Comparison of ENCODE assay signal across 20 cellular contexts in genomic region chr15:62413786-62414185, GRCh38.
"Had no signal": no experiment of that assay in that cellular context is flagged by ENCODE, and none has a peak within 500 bp of the region (broad histone marks: within the 10 kb centered on the region; RNA-seq: fewer than 3 reads in every experiment).

No MANE protein-coding gene starts in this region.

- H3K27ac ChIP-seq: body of pancreas, esophagus squamous epithelium, gastrocnemius medialis, lower lobe of right lung, neutrophil, parathyroid adenoma, upper lobe of left lung had no signal

- H3K27ac Mint-ChIP-seq: activated CD4-positive, alpha-beta T cell treated with anti-CD3 and anti-CD28 coated beads, Interleukin-2, amount 10 ng/mL, durations not matched to agents 24 days and 14 days; activated CD8-positive, alpha-beta T cell treated with anti-CD3 and anti-CD28 coated beads for 36 hours; activated naive CD8-positive, alpha-beta T cell treated with anti-CD3 and anti-CD28 coated beads, Interleukin-2, amount 10 ng/mL, durations not matched to agents 7 days and 5 days; activated T-helper 17 cell treated with anti-CD3 and anti-CD28 coated beads, Interleukin-2, amount 50 U/mL, for 72 hours; effector memory CD8-positive, alpha-beta T cell; natural killer cell; stimulated activated naive B cell treated with anti-CD40 and anti-IgM and Interleukin-4, amounts not matched to agents 10 μg/mL and 1 μg/mL and 100 μg/mL, for 72 hours had no signal

- H3K4me3 ChIP-seq: body of pancreas, esophagus squamous epithelium, gastrocnemius medialis, lower lobe of right lung, thoracic aorta, upper lobe of left lung had no signal

- H3K36me3 ChIP-seq: esophagus squamous epithelium, gastrocnemius medialis, lower lobe of right lung, neutrophil, thoracic aorta, upper lobe of left lung had no signal

- H3K4me1 Mint-ChIP-seq: activated CD4-positive, alpha-beta T cell treated with anti-CD3 and anti-CD28 coated beads, Interleukin-2, amount 10 ng/mL, durations not matched to agents 24 days and 14 days; activated T-helper 17 cell treated with anti-CD3 and anti-CD28 coated beads, Interleukin-2, amount 50 U/mL, for 72 hours; natural killer cell; stimulated activated naive B cell treated with anti-CD40 and anti-IgM and Interleukin-4, amounts not matched to agents 10 μg/mL and 1 μg/mL and 100 μg/mL, for 72 hours had no signal

- H3K9ac ChIP-seq: parathyroid adenoma had no signal

- H3K36me3 Mint-ChIP-seq: activated naive CD8-positive, alpha-beta T cell treated with anti-CD3 and anti-CD28 coated beads, Interleukin-2, amount 10 ng/mL, durations not matched to agents 7 days and 5 days; natural killer cell; stimulated activated naive B cell treated with anti-CD40 and anti-IgM and Interleukin-4, amounts not matched to agents 10 μg/mL and 1 μg/mL and 100 μg/mL, for 72 hours had no signal

- H3K4me1 ChIP-seq: body of pancreas, parathyroid adenoma, upper lobe of left lung had no signal

- H3K79me2 ChIP-seq: parathyroid adenoma had no signal

- H3K4me3 Mint-ChIP-seq: activated CD4-positive, alpha-beta T cell treated with anti-CD3 and anti-CD28 coated beads, Interleukin-2, amount 10 ng/mL, durations not matched to agents 24 days and 14 days; activated CD8-positive, alpha-beta T cell treated with anti-CD3 and anti-CD28 coated beads for 36 hours; activated naive CD8-positive, alpha-beta T cell treated with anti-CD3 and anti-CD28 coated beads, Interleukin-2, amount 10 ng/mL, durations not matched to agents 7 days and 5 days; activated T-helper 17 cell treated with anti-CD3 and anti-CD28 coated beads, Interleukin-2, amount 50 U/mL, for 72 hours; effector memory CD8-positive, alpha-beta T cell; natural killer cell; stimulated activated naive B cell treated with anti-CD40 and anti-IgM and Interleukin-4, amounts not matched to agents 10 μg/mL and 1 μg/mL and 100 μg/mL, for 72 hours had no signal

- DNase-seq: activated CD4-positive, alpha-beta T cell treated with anti-CD3 and anti-CD28 coated beads, Interleukin-2, amount 10 ng/mL, durations not matched to agents 24 days and 14 days; activated CD8-positive, alpha-beta T cell treated with anti-CD3 and anti-CD28 coated beads for 36 hours; activated naive CD4-positive, alpha-beta T cell treated with Interleukin-2 at 50 U/mL for 16 hours; activated naive CD8-positive, alpha-beta T cell treated with anti-CD3 and anti-CD28 coated beads, Interleukin-2, amount 10 ng/mL, durations not matched to agents 7 days and 5 days; activated T-cell treated with anti-CD3 and anti-CD28 coated beads, Interleukin-2, amount 50 U/mL, for 1 hour; body of pancreas; caudate nucleus; effector memory CD8-positive, alpha-beta T cell; esophagus squamous epithelium; gastrocnemius medialis; head of caudate nucleus; lower lobe of right lung; natural killer cell; stimulated activated naive B cell treated with anti-CD40 and anti-IgM and Interleukin-4, amounts not matched to agents 10 μg/mL and 1 μg/mL and 100 μg/mL, for 72 hours; T-helper 1 cell; upper lobe of left lung had no signal

- H3K9me3 ChIP-seq: body of pancreas, esophagus squamous epithelium, gastrocnemius medialis, lower lobe of right lung, neutrophil, thoracic aorta, upper lobe of left lung had no signal

- H3K9me3 Mint-ChIP-seq: activated CD4-positive, alpha-beta T cell treated with anti-CD3 and anti-CD28 coated beads, Interleukin-2, amount 10 ng/mL, durations not matched to agents 24 days and 14 days; activated CD8-positive, alpha-beta T cell treated with anti-CD3 and anti-CD28 coated beads for 36 hours; activated naive CD8-positive, alpha-beta T cell treated with anti-CD3 and anti-CD28 coated beads, Interleukin-2, amount 10 ng/mL, durations not matched to agents 7 days and 5 days; activated T-helper 17 cell treated with anti-CD3 and anti-CD28 coated beads, Interleukin-2, amount 50 U/mL, for 72 hours; effector memory CD8-positive, alpha-beta T cell; natural killer cell; stimulated activated naive B cell treated with anti-CD40 and anti-IgM and Interleukin-4, amounts not matched to agents 10 μg/mL and 1 μg/mL and 100 μg/mL, for 72 hours had no signal

- H3K27me3 ChIP-seq: body of pancreas, esophagus squamous epithelium, gastrocnemius medialis, neutrophil, upper lobe of left lung had no signal

- H2AFZ ChIP-seq: parathyroid adenoma had no signal

- ATAC-seq: activated CD8-positive, alpha-beta T cell treated with anti-CD3 and anti-CD28 coated beads for 36 hours; activated T-helper 17 cell treated with anti-CD3 and anti-CD28 coated beads, Interleukin-2, amount 50 U/mL, for 72 hours; body of pancreas; effector memory CD8-positive, alpha-beta T cell; gastrocnemius medialis; lower lobe of right lung; natural killer cell; stimulated activated naive B cell treated with anti-CD40 and anti-IgM and Interleukin-4, amounts not matched to agents 10 μg/mL and 1 μg/mL and 100 μg/mL, for 72 hours had no signal
